In the genomic region with DNA sequence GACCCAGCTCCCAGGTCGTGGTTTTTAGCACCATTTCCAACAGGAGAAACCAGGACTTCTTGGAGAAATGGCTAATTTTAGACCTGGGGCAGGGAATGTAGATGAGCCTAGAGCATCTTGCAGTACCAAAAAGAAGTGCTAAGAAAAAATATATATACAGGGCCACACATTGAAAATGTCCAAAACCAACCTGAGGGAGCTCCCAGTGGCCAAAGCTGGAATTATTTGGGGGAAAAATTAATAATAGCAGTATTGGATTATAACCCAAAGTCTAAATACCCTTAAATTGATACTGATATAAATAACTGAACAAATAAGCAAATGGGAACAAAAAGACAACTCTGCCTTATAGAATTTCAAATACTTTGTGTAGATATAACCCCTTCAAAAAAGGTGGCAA, we compare ENCODE assay signal across 16 cellular contexts.
A peak's percentile ranks its signal among the peaks of the same experiment; 100 is the strongest.
DNase-seq lines count a peak whose midpoint lies in the region; ATAC-seq and TF ChIP-seq lines count a peak whose summit lies in the region.
"Had no signal": no experiment of that assay in that cellular context is flagged by ENCODE, and none has a peak within 500 bp of the region (broad histone marks: within the 10 kb centered on the region; RNA-seq: fewer than 3 reads in every experiment).

No MANE protein-coding gene starts in this region.

- no peaks in the 10 kb centered on the region for H3K4me1 Mint-ChIP-seq in activated T-cell treated with anti-CD3 and anti-CD28 coated beads, Interleukin-2, amount 50 U/mL, for 24 hours (ENCODE audit: low read depth)
- H3K4me1 Mint-ChIP-seq: activated CD4-positive, alpha-beta T cell treated with anti-CD3 and anti-CD28 coated beads, Interleukin-2, amount 10 ng/mL, durations not matched to agents 24 days and 14 days; stimulated activated memory B cell treated with anti-CD40 and anti-IgM and Interleukin-4, amounts not matched to agents 10 μg/mL and 1 μg/mL and 100 μg/mL, for 72 hours had no signal

- H3K27me3 Mint-ChIP-seq in activated T-cell treated with anti-CD3 and anti-CD28 coated beads, Interleukin-2, amount 50 U/mL, for 24 hours = peaks cover 14% of the 10 kb centered on the region

- in situ Hi-C loops in brain microvascular endothelial cell (cut with HindIII; ENCODE audit: low pct_ligation_motif_present, low sequenced_read_pairs) = no loop called here

- DNase-seq in right atrium auricular region (ENCODE audit: low spot score) (no peak), right cardiac atrium (no peak), brain microvascular endothelial cell (no peak), kidney epithelial cell (ENCODE audit: low read depth) (no peak), upper lobe of right lung (no peak), NCI-H446 (lab: John Stamatoyannopoulos, UW) (no peak)
- no peak for DNase-seq in activated T-cell treated with anti-CD3 and anti-CD28 coated beads, Interleukin-2, amount 50 U/mL, for 24 hours
- DNase-seq: activated CD4-positive, alpha-beta T cell treated with anti-CD3 and anti-CD28 coated beads, Interleukin-2, amount 10 ng/mL, durations not matched to agents 24 days and 14 days; activated naive CD4-positive, alpha-beta T cell treated with anti-CD3 and anti-CD28 coated beads for 36 hours; effector memory CD4-positive, alpha-beta T cell; NCI-H146; NCI-H774; SW 1271 had no signal

- 85% methylated on average over 1 of the region's 1 CpG for WGBS in right cardiac atrium

- H3K27ac Mint-ChIP-seq in activated T-cell treated with anti-CD3 and anti-CD28 coated beads, Interleukin-2, amount 50 U/mL, for 24 hours = no peak overlapping the region
- H3K27ac Mint-ChIP-seq: activated CD4-positive, alpha-beta T cell treated with anti-CD3 and anti-CD28 coated beads, Interleukin-2, amount 10 ng/mL, durations not matched to agents 24 days and 14 days; activated naive CD4-positive, alpha-beta T cell treated with anti-CD3 and anti-CD28 coated beads for 36 hours; natural killer cell treated with Interleukin-12 subunit alpha and Interleukin-12 subunit beta and Interleukin-15 and Interleukin-18, amount 100 ng/mL, for 72 hours; stimulated activated memory B cell treated with anti-CD40 and anti-IgM and Interleukin-4, amounts not matched to agents 10 μg/mL and 1 μg/mL and 100 μg/mL, for 72 hours had no signal

- H3K4me1 ChIP-seq in right atrium auricular region (peaks cover 0 to 9% of the 10 kb centered on the region in 2 donors), right cardiac atrium (ENCODE audit: control insufficient read depth, insufficient read depth, low read length) (peaks cover 11% of the 10 kb centered on the region), upper lobe of right lung (no peaks in the 10 kb centered on the region)

- no peak overlapping the region for H3K4me3 Mint-ChIP-seq in activated T-cell treated with anti-CD3 and anti-CD28 coated beads, Interleukin-2, amount 50 U/mL, for 24 hours
- H3K4me3 Mint-ChIP-seq: activated CD4-positive, alpha-beta T cell treated with anti-CD3 and anti-CD28 coated beads, Interleukin-2, amount 10 ng/mL, durations not matched to agents 24 days and 14 days; activated naive CD4-positive, alpha-beta T cell treated with anti-CD3 and anti-CD28 coated beads for 36 hours; natural killer cell treated with Interleukin-12 subunit alpha and Interleukin-12 subunit beta and Interleukin-15 and Interleukin-18, amount 100 ng/mL, for 72 hours; stimulated activated memory B cell treated with anti-CD40 and anti-IgM and Interleukin-4, amounts not matched to agents 10 μg/mL and 1 μg/mL and 100 μg/mL, for 72 hours had no signal

- ATAC-seq in right cardiac atrium (no peak), upper lobe of right lung (no peak), GM19035 (IDR thresholded peaks at IDR 0.05; ENCODE audit: unreplicated experiment) (no peak)
- ATAC-seq: natural killer cell treated with Interleukin-12 subunit alpha and Interleukin-12 subunit beta and Interleukin-15 and Interleukin-18, amount 100 ng/mL, for 72 hours; stimulated activated memory B cell treated with anti-CD40 and anti-IgM and Interleukin-4, amounts not matched to agents 10 μg/mL and 1 μg/mL and 100 μg/mL, for 72 hours had no signal

- H3K9me3 ChIP-seq in right atrium auricular region = peaks cover 5 to 8% of the 10 kb centered on the region in 2 donors
- H3K9me3 ChIP-seq in right cardiac atrium (ENCODE audit: control insufficient read depth, low read length) = no peaks in the 10 kb centered on the region
- no peaks in the 10 kb centered on the region for H3K9me3 ChIP-seq in upper lobe of right lung

- TF ChIP-seq CTCF in right atrium auricular region (IDR thresholded peaks at IDR 0.05) (peak; percentile 11 to 48), brain microvascular endothelial cell (IDR thresholded peaks at IDR 0.05; ENCODE audit: low read depth, low read length, missing control alignments) (peak; percentile 71), kidney epithelial cell (IDR thresholded peaks at IDR 0.05; ENCODE audit: insufficient read depth, low read length, poor library complexity, severe bottlenecking) (peak; percentile 39), upper lobe of right lung (IDR thresholded peaks at IDR 0.05) (peak; percentile 35)

- intact Hi-C loops in right cardiac atrium (cut with DNase I) (loop anchor here in 2 of 4 donors (10.0 kb wide), 1 partner anchor 71 kb away; no protein-coding TSS in a partner anchor), upper lobe of right lung (cut with DNase I) (no loop called here)

- H3K36me3 Mint-ChIP-seq in activated T-cell treated with anti-CD3 and anti-CD28 coated beads, Interleukin-2, amount 50 U/mL, for 24 hours (ENCODE audit: low read depth) = peaks cover 2% of the 10 kb centered on the region
- H3K36me3 Mint-ChIP-seq: stimulated activated memory B cell treated with anti-CD40 and anti-IgM and Interleukin-4, amounts not matched to agents 10 μg/mL and 1 μg/mL and 100 μg/mL, for 72 hours had no signal

- H3K27me3 ChIP-seq in right atrium auricular region (no peaks in the 10 kb centered on the region), right cardiac atrium (ENCODE audit: control insufficient read depth, insufficient read depth) (no peaks in the 10 kb centered on the region), brain microvascular endothelial cell (replicated peaks) (no peaks in the 10 kb centered on the region), kidney epithelial cell (ENCODE audit: control insufficient read depth, insufficient read depth, low read length) (no peaks in the 10 kb centered on the region), upper lobe of right lung (no peaks in the 10 kb centered on the region)

- H3K27ac ChIP-seq in right atrium auricular region (no peak overlapping the region), right cardiac atrium (ENCODE audit: low read length) (no peak overlapping the region), brain microvascular endothelial cell (no peak overlapping the region), upper lobe of right lung (no peak overlapping the region)

- H3K4me3 ChIP-seq in right atrium auricular region (no peak overlapping the region), right cardiac atrium (ENCODE audit: low read length) (no peak overlapping the region), brain microvascular endothelial cell (ENCODE audit: low read depth, low read length) (no peak overlapping the region), kidney epithelial cell (ENCODE audit: low read depth, low read length) (no peak overlapping the region), upper lobe of right lung (no peak overlapping the region)

- peaks cover 15% of the 10 kb centered on the region for H3K9me3 Mint-ChIP-seq in activated T-cell treated with anti-CD3 and anti-CD28 coated beads, Interleukin-2, amount 50 U/mL, for 24 hours

- H3K36me3 ChIP-seq in right atrium auricular region (peaks cover 8% of the 10 kb centered on the region), brain microvascular endothelial cell (replicated peaks) (peaks cover 17% of the 10 kb centered on the region), kidney epithelial cell (ENCODE audit: control insufficient read depth, insufficient read depth, low read length) (no peaks in the 10 kb centered on the region), upper lobe of right lung (peaks cover 1% of the 10 kb centered on the region)
